Comparison of ENCODE assay signal across 8 cellular contexts in genomic region chr2:61853848-61854434, GRCh38. TPM values are rescaled to one million over a fixed set of nuclear protein-coding genes. Genes with fewer than 3 reads are reported as not detected.
DNase-seq lines count a peak whose midpoint lies in the region; ATAC-seq, FAIRE-seq and TF ChIP-seq lines count a peak whose summit lies in the region.

Gene FAM161A, minus strand, starts transcription at chr2:61854060. Its CDS starts 19 bp downstream, at chr2:61854041.

- H3K9me3 ChIP-seq in adipocyte (ENCODE audit: control insufficient read depth, low read length) (no peaks in the 10 kb centered on the region), heart left ventricle (no peaks in the 10 kb centered on the region)

- DNase-seq in GM12891 (ENCODE audit: insufficient read length, low spot score) (peak; percentile 75), NCI-H1105 treated with DMSO at 0.1 percent for 48 hours (lab: John Stamatoyannopoulos, UW) (peak; percentile 86), SW 1271 (lab: John Stamatoyannopoulos, UW) (peak; percentile 57 to 83), adipocyte (ENCODE audit: low read depth) (peak; percentile 94), heart left ventricle (peak; percentile 90 to 94 (median 93)), posterior cingulate gyrus (peak; percentile 86 to 99 (median 88)), type B pancreatic cell (ENCODE audit: extremely low spot score, unreplicated experiment) (peak; percentile 88)

- TF ChIP-seq CTCF in heart left ventricle (IDR thresholded peaks at IDR 0.05) (peak in 1 of 12 donors; percentile 7), type B pancreatic cell (conservative IDR thresholded peaks at IDR 0.05) (no peak)

- no peak for TF ChIP-seq POLR2A in GM12891 (IDR thresholded peaks at IDR 0.05; ENCODE audit: low read depth, low read length)
- peak in 1 of 2 donors; percentile 19 for TF ChIP-seq POLR2A in heart left ventricle (IDR thresholded peaks at IDR 0.05)

- peak within 1 kb of the TSS; percentile 84 for H3K9ac ChIP-seq in adipocyte (ENCODE audit: low read length)

- ATAC-seq in HG02759 (IDR thresholded peaks at IDR 0.05; ENCODE audit: unreplicated experiment) (peak; percentile 86), heart left ventricle (peak; percentile 95 to 97 (median 97))

- H3K4me1 ChIP-seq in adipocyte (ENCODE audit: control insufficient read depth, insufficient read depth, low read length): peaks cover 12% of the 10 kb centered on the region
- H3K4me1 ChIP-seq in heart left ventricle: peaks cover 0 to 17% (median 7%) of the 10 kb centered on the region in 12 donors

- peak within 1 kb of the TSS; percentile 95 for H3K4me3 Mint-ChIP-seq in type B pancreatic cell

- no peaks in the 10 kb centered on the region for H3K27me3 Mint-ChIP-seq in type B pancreatic cell

- no peak for FAIRE-seq in GM12891 (lab: Jason Lieb, UNC)

- H3K27ac Mint-ChIP-seq in type B pancreatic cell: peak within 1 kb of the TSS; percentile 89

- H3K27ac ChIP-seq in heart left ventricle: peak within 1 kb of the TSS in 11 of 12 donors; percentile 62 to 87 (median 79)

- H3K9me3 Mint-ChIP-seq in type B pancreatic cell: no peaks in the 10 kb centered on the region

- 0% methylated on average over 31 to 39 of the region's 39 CpGs for WGBS in heart left ventricle, 4 donors

- H3K4me3 ChIP-seq in adipocyte (ENCODE audit: low read length) (peak within 1 kb of the TSS; percentile 93), heart left ventricle (peak within 1 kb of the TSS; percentile 55 to 88 (median 71))

- intact Hi-C loops in heart left ventricle (cut with DNase I): loop anchor here in 4 of 10 donors (1.0 to 5.0 kb wide), 6 partner anchors 34 to 317 kb away; partner anchors contain the start of genes XPO1 (in 2 of the 4) and CCT4 (in 1 of the 4)
- intact Hi-C loops in posterior cingulate gyrus (cut with DNase I): loop anchor here (2.0 to 10.0 kb wide), 4 partner anchors 35 to 319 kb away; partner anchors contain the start of genes CCT4 and XPO1

- H3K36me3 Mint-ChIP-seq in type B pancreatic cell: no peaks in the 10 kb centered on the region

- H3K27me3 ChIP-seq in adipocyte (replicated peaks; ENCODE audit: control insufficient read depth, insufficient read depth, low read length): no peaks in the 10 kb centered on the region
- H3K27me3 ChIP-seq in heart left ventricle: no peaks in the 10 kb centered on the region

- no peaks in the 10 kb centered on the region for H3K36me3 ChIP-seq in adipocyte (ENCODE audit: control insufficient read depth, insufficient read depth, low read length, severe bottlenecking)
- H3K36me3 ChIP-seq in heart left ventricle: no peaks in the 10 kb centered on the region

- H3K4me1 Mint-ChIP-seq in type B pancreatic cell (ENCODE audit: unreplicated experiment): peaks cover 11% of the 10 kb centered on the region

TF ChIP-seq in GM12891, 5 proteins besides CTCF, POLR2A, EP300 and RAD21:
- no peak for TF ChIP-seq SPI1 (IDR thresholded peaks at IDR 0.05; ENCODE audit: low read depth, low read length)
- no peak for TF ChIP-seq POLR2AphosphoS5 (IDR thresholded peaks at IDR 0.05; ENCODE audit: low read depth, low read length)
- no peak for TF ChIP-seq PAX5 (IDR thresholded peaks at IDR 0.05; ENCODE audit: insufficient read depth, low read length, severe bottlenecking)
- TF ChIP-seq POU2F2 (IDR thresholded peaks at IDR 0.05; ENCODE audit: low read depth, low read length): no peak
- no peak for TF ChIP-seq TAF1 (IDR thresholded peaks at IDR 0.05; ENCODE audit: low read depth, low read length)

RNA-seq across cellular contexts. Expression of gene FAM161A, which starts in this region (rescaled TPM):
- 3.2 TPM for polyA plus RNA-seq in GM12891 (2012; ENCODE audit: low read depth, missing spikeins)
- total RNA-seq in heart left ventricle: 1 to 10 TPM in 8 of 9 donors, under 1 TPM in 1; 0.56 to 2.9 (median 2.3) TPM
- 1 to 10 TPM in 1 of 2 donors, under 1 TPM in 1; 0.84 to 4.4 TPM for polyA plus RNA-seq in heart left ventricle
- 3.6 and 12.3 TPM in 2 replicates for total RNA-seq in type B pancreatic cell (ENCODE audit: low replicate concordance)

Comparison
In these comparisons a context has a peak if more than half of its experiments do, and no peak if none do; other contexts are left out.
1. Peak in every context shown above with its lines: DNase-seq, ATAC-seq, H3K4me3 ChIP-seq and H3K27ac ChIP-seq.